In the genomic region with DNA sequence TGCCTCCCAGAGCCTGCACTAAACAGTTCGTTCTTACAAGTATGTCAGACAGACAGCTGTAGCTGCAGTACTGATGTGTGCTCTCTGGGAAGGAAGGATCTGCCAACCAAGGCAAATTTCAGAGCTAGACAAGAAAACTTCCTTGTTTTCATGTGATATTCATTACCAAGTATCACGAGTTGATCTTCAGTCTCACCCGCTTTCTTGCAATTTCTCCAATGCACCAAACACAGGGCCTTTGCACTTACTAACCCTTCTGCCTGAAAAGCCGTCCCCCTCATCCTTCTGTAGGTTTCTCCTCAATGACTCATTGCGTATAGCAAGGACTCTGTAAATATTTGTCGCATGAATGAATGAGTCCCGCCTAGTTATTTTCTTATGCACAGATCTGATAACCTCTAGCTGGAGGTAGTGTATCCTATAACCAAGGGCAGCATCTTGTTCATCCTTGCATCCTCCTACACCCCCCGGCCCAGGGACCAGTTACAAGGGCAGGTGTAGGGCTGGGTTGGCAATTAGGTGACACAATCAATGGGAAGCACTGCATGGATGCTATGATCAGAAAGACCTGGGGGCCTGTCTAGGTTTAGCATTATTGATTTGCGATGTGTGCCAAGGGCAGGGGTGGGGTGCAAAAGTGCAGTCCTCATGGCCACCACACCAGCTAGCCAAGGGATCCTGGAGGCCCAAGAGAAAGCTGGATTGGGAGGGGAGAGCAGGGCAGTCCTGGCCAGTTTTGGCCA, we compare ENCODE assay signal across 10 cellular contexts. TPM values are rescaled to one million over a fixed set of nuclear protein-coding genes. Genes with fewer than 3 reads are reported as not detected.
DNase-seq lines count a peak whose midpoint lies in the region; ATAC-seq and TF ChIP-seq lines count a peak whose summit lies in the region.
"Had no signal": no experiment of that assay in that cellular context is flagged by ENCODE, and none has a peak within 500 bp of the region (broad histone marks: within the 10 kb centered on the region; RNA-seq: fewer than 3 reads in every experiment).

No MANE protein-coding gene starts in this region.

- H3K4me3 ChIP-seq in LNCaP clone FGC (ENCODE audit: low read depth, low read length), result peak overlapping the region; percentile 91

- H3K9me3 Mint-ChIP-seq in natural killer cell, result no peaks in the 10 kb centered on the region

- no peaks in the 10 kb centered on the region for H3K36me3 Mint-ChIP-seq in natural killer cell

- H3K27ac Mint-ChIP-seq in natural killer cell, result no peak overlapping the region

- H3K4me1 Mint-ChIP-seq in natural killer cell, result peaks cover 0 to 5% of the 10 kb centered on the region in 2 donors

- ATAC-seq in HG02610 (IDR thresholded peaks at IDR 0.05; ENCODE audit: unreplicated experiment), result no peak
- no peak for ATAC-seq in natural killer cell

- H3K27me3 Mint-ChIP-seq in natural killer cell (ENCODE audit: low read depth in 2 of 2), result peaks cover 9 to 14% of the 10 kb centered on the region in 2 donors

- intact Hi-C loops in natural killer cell (cut with micrococcal nuclease), result no loop called here

- DNase-seq in DMS53 treated with DMSO at 0.1 percent for 48 hours (lab: John Stamatoyannopoulos, UW; ENCODE audit: unreplicated experiment) (peak; percentile 63), LNCaP clone FGC (ENCODE audit: low read depth) (no peak), epithelial cell of prostate (ENCODE audit: low read depth, low spot score) (no peak), pons (ENCODE audit: low spot score) (peak; percentile 60), natural killer cell (no peak), NOMO-1 treated with DMSO at 0.1 percent for 48 hours (lab: John Stamatoyannopoulos, UW; ENCODE audit: unreplicated experiment) (no peak), COR-L47 (lab: John Stamatoyannopoulos, UW) (no peak)
- DNase-seq: NCI-H774; stimulated activated CD4-positive, alpha-beta T cell treated with anti-CD3 and anti-CD28 coated beads, Interleukin-15, amount 100 ng/mL, for 24 hours had no signal

- TF ChIP-seq CTCF in LNCaP clone FGC (IDR thresholded peaks at IDR 0.05; ENCODE audit: control insufficient read depth, extremely low read depth, insufficient read depth) (no peak), natural killer cell (IDR thresholded peaks at IDR 0.05) (no peak)

- H3K27ac ChIP-seq in epithelial cell of prostate, result peak overlapping the region; percentile 72

- H3K4me3 Mint-ChIP-seq in natural killer cell, result no peak overlapping the region

RNA-seq across cellular contexts. Expression of a gene that starts 51.3 kb away (rescaled TPM):
- 1 to 10 TPM in 2 of 3 donors, under 1 TPM in 1; 1.00 to 1.2 (median 1.1) TPM for total RNA-seq in natural killer cell

RNA-seq across cellular contexts. Expression of a gene that starts 54.3 kb away (rescaled TPM):
- 10 to 100 TPM; 24.3 to 37.1 (median 31.2) TPM for total RNA-seq in natural killer cell

Comparison
In these comparisons a context has a peak if more than half of its experiments do, and no peak if none do; other contexts are left out.
1. DNase-seq: peak in DMS53 treated with DMSO at 0.1 percent for 48 hours (single experiment) and pons (single experiment); none in LNCaP clone FGC (single experiment), epithelial cell of prostate (single experiment), natural killer cell (single experiment), NOMO-1 treated with DMSO at 0.1 percent for 48 hours (single experiment) and COR-L47 (single experiment).